ENCODE assay signal across 8 cellular contexts in the genomic region with DNA sequence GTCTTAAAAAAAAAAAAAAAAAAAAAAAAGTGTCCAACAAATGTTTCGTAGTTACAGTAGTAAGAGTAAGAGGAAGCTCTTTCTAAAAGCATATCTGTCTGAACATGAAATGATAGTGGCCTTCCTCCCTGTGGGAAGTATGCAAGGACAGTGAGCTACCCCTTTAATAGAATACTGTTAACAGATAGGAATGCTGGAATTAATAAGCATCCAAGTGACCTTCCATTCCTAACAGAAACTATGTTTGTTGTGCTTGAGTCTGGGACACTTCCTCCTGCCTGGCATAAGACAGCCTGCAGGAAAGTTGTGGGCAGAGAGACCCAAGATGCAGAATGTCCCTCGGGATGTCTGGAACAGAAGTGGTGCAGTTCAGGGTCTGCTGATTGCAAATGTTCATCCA. TPM values are rescaled to one million over a fixed set of nuclear protein-coding genes. Genes with fewer than 3 reads are reported as not detected.
"Had no signal": no experiment of that assay in that cellular context is flagged by ENCODE, and none has a peak within 500 bp of the region (broad histone marks: within the 10 kb centered on the region; RNA-seq: fewer than 3 reads in every experiment).

No MANE protein-coding gene starts in this region.

RNA-seq across cellular contexts. Expression of gene ACSM2A, which starts 12.4 kb away (rescaled TPM):
- total RNA-seq: activated CD4-positive, alpha-beta memory T cell treated with anti-CD3 and anti-CD28 coated beads, Interleukin-2, amount 10 ng/mL, durations not matched to agents 7 days and 5 days; LHCN-M2; NCI-H460; Right ventricle myocardium superior; RPMI7951; T-helper 1 cell treated with Interleukin-12 subunit alpha and Interleukin-12 subunit beta and Interleukin-4 antibody, amounts not matched to agents 30 ng/mL and 1 ng/mL, for 36 hours; T-helper 2 cell treated with Interferon-gamma antibody and Interleukin-4, amounts not matched to agents 100 ng/mL and 5 ng/mL, for 36 hours had no signal

RNA-seq across cellular contexts. Expression of gene ACSM5, which starts 29.6 kb away (rescaled TPM):
- total RNA-seq: activated CD4-positive, alpha-beta memory T cell treated with anti-CD3 and anti-CD28 coated beads, Interleukin-2, amount 10 ng/mL, durations not matched to agents 7 days and 5 days; activated CD8-positive, alpha-beta memory T cell treated with anti-CD3 and anti-CD28 coated beads, Interleukin-2, amount 10 ng/mL, durations not matched to agents 7 days and 5 days; NCI-H460; RPMI7951; T-helper 1 cell treated with Interleukin-12 subunit alpha and Interleukin-12 subunit beta and Interleukin-4 antibody, amounts not matched to agents 30 ng/mL and 1 ng/mL, for 36 hours; T-helper 2 cell treated with Interferon-gamma antibody and Interleukin-4, amounts not matched to agents 100 ng/mL and 5 ng/mL, for 36 hours had no signal

RNA-seq across cellular contexts. Expression of gene PDILT, which starts 34.4 kb away (rescaled TPM):
- total RNA-seq: activated CD4-positive, alpha-beta memory T cell treated with anti-CD3 and anti-CD28 coated beads, Interleukin-2, amount 10 ng/mL, durations not matched to agents 7 days and 5 days; activated CD8-positive, alpha-beta memory T cell treated with anti-CD3 and anti-CD28 coated beads, Interleukin-2, amount 10 ng/mL, durations not matched to agents 7 days and 5 days; LHCN-M2; NCI-H460; Right ventricle myocardium superior; RPMI7951; T-helper 1 cell treated with Interleukin-12 subunit alpha and Interleukin-12 subunit beta and Interleukin-4 antibody, amounts not matched to agents 30 ng/mL and 1 ng/mL, for 36 hours; T-helper 2 cell treated with Interferon-gamma antibody and Interleukin-4, amounts not matched to agents 100 ng/mL and 5 ng/mL, for 36 hours had no signal
